14 cellular contexts compared by ENCODE assay signal in genomic region chr21:17371470-17371869, GRCh38.
DNase-seq lines count a peak whose midpoint lies in the region; ATAC-seq, FAIRE-seq and TF ChIP-seq lines count a peak whose summit lies in the region.
"Had no signal": no experiment of that assay in that cellular context is flagged by ENCODE, and none has a peak within 500 bp of the region (broad histone marks: within the 10 kb centered on the region; RNA-seq: fewer than 3 reads in every experiment).

No MANE protein-coding gene starts in this region.

- DNase-seq in Caki2 (ENCODE audit: low read depth) (peak; percentile 32), endothelial cell (ENCODE audit: low spot score) (no peak), D721Med (ENCODE audit: insufficient read length, low spot score) (no peak), GM12892 (ENCODE audit: insufficient read length) (no peak), OCI-M1 (lab: John Stamatoyannopoulos, UW) (no peak)
- DNase-seq: activated CD8-positive, alpha-beta memory T cell treated with anti-CD3 and anti-CD28 coated beads for 24 hours; left ventricle myocardium superior; pancreas; stimulated activated CD4-positive, alpha-beta T cell treated with anti-CD3 and anti-CD28 coated beads, Interleukin-4, amount 100 ng/mL, for 4 hours; T-helper 1 cell had no signal

- H3K36me3 ChIP-seq in OCI-LY3 (replicated peaks; ENCODE audit: low read depth, low read length) (no peaks in the 10 kb centered on the region), mesodermal cell (ENCODE audit: control insufficient read depth, insufficient read depth, low read length) (no peaks in the 10 kb centered on the region)
- H3K36me3 ChIP-seq: BLaER1 treated with 17β-estradiol and CSF1 and Interleukin-3, amounts not matched to agents 10 nM and 100 nM; pancreas had no signal

- ATAC-seq in GM18520 (IDR thresholded peaks at IDR 0.05; ENCODE audit: unreplicated experiment), result no peak
- ATAC-seq: left ventricle myocardium superior had no signal

- no CpG with 5 or more reads among the region's 1 CpG for WGBS in mesodermal cell (ENCODE audit: insufficient coverage in 2 of 2), 2 experiments

- no peaks in the 10 kb centered on the region for H3K27me3 ChIP-seq in OCI-LY3 (ENCODE audit: low read depth, low read length)
- H3K27me3 ChIP-seq: BLaER1 treated with 17β-estradiol and CSF1 and Interleukin-3, amounts not matched to agents 10 nM and 100 nM; pancreas had no signal

- no peaks in the 10 kb centered on the region for H4K20me1 ChIP-seq in OCI-LY3 (ENCODE audit: insufficient read depth, low read length)
- H4K20me1 ChIP-seq: BLaER1 treated with 17β-estradiol and CSF1 and Interleukin-3, amounts not matched to agents 10 nM and 100 nM had no signal

- H3K79me2 ChIP-seq in OCI-LY3 (ENCODE audit: low read length), result no peaks in the 10 kb centered on the region

- H3K9me3 ChIP-seq in OCI-LY3 (ENCODE audit: insufficient read depth, low read length), result no peaks in the 10 kb centered on the region
- no peaks in the 10 kb centered on the region for H3K9me3 ChIP-seq in mesodermal cell (ENCODE audit: control insufficient read depth, low read length)
- H3K9me3 ChIP-seq: pancreas had no signal

- H3K4me3 ChIP-seq in OCI-LY3 (ENCODE audit: low read length) (no peak overlapping the region), mesodermal cell (ENCODE audit: extremely low read depth, insufficient read depth, low read length, poor library complexity, severe bottlenecking) (no peak overlapping the region)
- H3K4me3 ChIP-seq: BLaER1 treated with 17β-estradiol and CSF1 and Interleukin-3, amounts not matched to agents 10 nM and 100 nM; pancreas had no signal

- H3K27ac Mint-ChIP-seq in endothelial cell (ENCODE audit: unreplicated experiment), result peak overlapping the region; percentile 2

- no peak for FAIRE-seq in D721Med (lab: Jason Lieb, UNC)
- no peak for FAIRE-seq in GM12892 (lab: Jason Lieb, UNC)
- FAIRE-seq: pancreas had no signal

- H3K9ac ChIP-seq in OCI-LY3 (ENCODE audit: low read length), result no peak overlapping the region
- H3K9ac ChIP-seq: BLaER1 treated with 17β-estradiol and CSF1 and Interleukin-3, amounts not matched to agents 10 nM and 100 nM had no signal

- H3K9me3 Mint-ChIP-seq in endothelial cell (ENCODE audit: unreplicated experiment), result no peaks in the 10 kb centered on the region

- peak overlapping the region; percentile 17; the same call in 1 of the 2 replicates for H3K4me2 ChIP-seq in OCI-LY3 (ENCODE audit: low read length)
- H3K4me2 ChIP-seq: BLaER1 treated with 17β-estradiol and CSF1 and Interleukin-3, amounts not matched to agents 10 nM and 100 nM had no signal

- no peak for TF ChIP-seq POLR2A in GM12892 (IDR thresholded peaks at IDR 0.05; ENCODE audit: low read depth, low read length)

- TF ChIP-seq CTCF in OCI-LY3 (IDR thresholded peaks at IDR 0.05; ENCODE audit: low read depth, low read length) (no peak), endothelial cell (IDR thresholded peaks at IDR 0.05; ENCODE audit: unreplicated experiment) (no peak), D721Med (IDR thresholded peaks at IDR 0.05; ENCODE audit: insufficient read depth, missing control alignments) (no peak)

- in situ Hi-C loops in Caki2 (cut with HindIII; ENCODE audit: low pct_unique_long_range_greater_than_20kb, low sequenced_read_pairs), result no loop called here

- H3K4me3 Mint-ChIP-seq in endothelial cell (ENCODE audit: unreplicated experiment), result no peak overlapping the region

- H3K4me1 ChIP-seq in OCI-LY3 (ENCODE audit: low read length) (peaks cover 6% of the 10 kb centered on the region; the same call in 1 of the 2 replicates), mesodermal cell (ENCODE audit: control insufficient read depth, insufficient read depth, low read length, poor library complexity, severe bottlenecking) (peaks cover 11% of the 10 kb centered on the region)
- H3K4me1 ChIP-seq: pancreas had no signal

- no peak overlapping the region for H2AFZ ChIP-seq in OCI-LY3 (ENCODE audit: low read depth, low read length)

- H3K4me1 Mint-ChIP-seq in endothelial cell (ENCODE audit: unreplicated experiment), result peaks cover 5% of the 10 kb centered on the region

- H3K27me3 Mint-ChIP-seq in endothelial cell (ENCODE audit: unreplicated experiment), result no peaks in the 10 kb centered on the region

- peaks cover 3% of the 10 kb centered on the region for H3K36me3 Mint-ChIP-seq in endothelial cell (ENCODE audit: low read depth, unreplicated experiment)

- no peak overlapping the region for H3K27ac ChIP-seq in OCI-LY3 (ENCODE audit: low read length)
- H3K27ac ChIP-seq in mesodermal cell (ENCODE audit: low read depth, low read length, severe bottlenecking), result peak overlapping the region; percentile 74
- H3K27ac ChIP-seq: BLaER1 treated with 17β-estradiol and CSF1 and Interleukin-3, amounts not matched to agents 10 nM and 100 nM had no signal
